Comparison of ENCODE assay signal across 1 cellular context in genomic region chr1:91777630-91778300, GRCh38.
TF ChIP-seq lines count a peak whose summit lies in the region.

No MANE protein-coding gene starts in this region.

TF ChIP-seq in H1, 55 proteins besides CTCF, POLR2A, EP300 and RAD21 (continued from another document):
- no peak for TF ChIP-seq CBX8 (IDR thresholded peaks at IDR 0.05; ENCODE audit: borderline replicate concordance, low read depth, low read length)
- TF ChIP-seq SP4 (IDR thresholded peaks at IDR 0.05; ENCODE audit: low read length), result no peak
- no peak for TF ChIP-seq HDAC6 (IDR thresholded peaks at IDR 0.05; ENCODE audit: low read depth, low read length)
- no peak for TF ChIP-seq NRF1 (IDR thresholded peaks at IDR 0.05; ENCODE audit: low read depth, low read length)
- TF ChIP-seq HDAC2 (IDR thresholded peaks at IDR 0.05; ENCODE audit: borderline replicate concordance in 1 of 2, low read depth in 2 of 2, low read length in 2 of 2), result no peak
- TF ChIP-seq KDM5A (IDR thresholded peaks at IDR 0.05; ENCODE audit: low read length), result no peak
- no peak for TF ChIP-seq EZH2 (IDR thresholded peaks at IDR 0.05; ENCODE audit: low read depth, low read length, severe bottlenecking)
